In the genomic region with DNA sequence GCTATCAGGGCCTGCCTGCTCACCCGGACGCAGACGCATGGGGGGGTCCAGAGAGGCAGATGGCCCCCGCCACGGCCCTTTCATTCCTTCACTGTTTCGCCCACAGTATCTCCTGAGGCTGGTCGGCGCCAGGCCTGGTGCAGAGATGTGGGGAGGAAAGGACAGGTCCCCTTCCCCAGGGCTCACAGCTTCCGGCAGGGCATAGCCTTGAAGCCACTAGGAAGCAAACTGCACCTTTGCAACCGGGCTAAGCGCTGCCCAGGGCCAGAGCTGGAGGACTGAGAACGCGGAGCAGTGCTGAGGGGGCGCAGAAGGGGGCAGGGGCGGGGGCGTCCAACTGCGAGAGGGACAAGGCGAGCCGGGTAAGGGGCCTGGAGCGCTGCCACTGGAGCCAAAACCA, we compare ENCODE assay signal across 35 cellular contexts. TPM values are rescaled to one million over a fixed set of nuclear protein-coding genes. Genes with fewer than 3 reads are reported as not detected.
"Had no signal": no experiment of that assay in that cellular context is flagged by ENCODE, and none has a peak within 500 bp of the region (broad histone marks: within the 10 kb centered on the region; RNA-seq: fewer than 3 reads in every experiment).

No MANE protein-coding gene starts in this region.

- FAIRE-seq: astrocyte, TTC549 had no signal

- H3K27ac ChIP-seq: adrenal gland, brain microvascular endothelial cell, breast epithelium, VCaP had no signal

- H3K4me3 ChIP-seq: adrenal gland, breast epithelium had no signal

- H3K27me3 ChIP-seq: adrenal gland, brain microvascular endothelial cell, breast epithelium had no signal

- H3K36me3 ChIP-seq: adrenal gland, brain microvascular endothelial cell, breast epithelium had no signal

- DNase-seq: activated B cell treated with CpG ODN at 0.5 μM for 24 hours; activated CD4-positive, alpha-beta memory T cell treated with anti-CD3 and anti-CD28 coated beads for 36 hours; activated CD4-positive, alpha-beta T cell treated with anti-CD3 and anti-CD28 coated beads for 4 hours; activated CD4-positive, alpha-beta T cell treated with anti-CD3 and anti-CD28 coated beads, Interleukin-2, amount 10 ng/mL, durations not matched to agents 24 days and 14 days; activated CD4-positive, alpha-beta T cell treated with anti-CD3 and anti-CD28 coated beads, Interleukin-2, amount 50 U/mL, for 1 hour; activated CD4-positive, alpha-beta T cell treated with anti-CD3 and anti-CD28 coated beads, Interleukin-2, amount 50 U/mL, for 4 hours; activated CD4-positive, CD25-positive, alpha-beta regulatory T cell treated with anti-CD3 and anti-CD28 coated beads, Interleukin-2, amount 50 U/mL, for 72 hours; activated CD8-positive, alpha-beta memory T cell treated with anti-CD3 and anti-CD28 coated beads, Interleukin-2, amount 50 U/mL, for 4 hours; activated CD8-positive, alpha-beta T cell treated with anti-CD3 and anti-CD28 coated beads for 36 hours; activated effector memory CD4-positive, alpha-beta T cell treated with anti-CD3 and anti-CD28 coated beads, Interleukin-2, amount 50 U/mL, for 16 hours; activated gamma-delta T cell treated with Interleukin-2 at 50 U/mL for 16 hours; activated naive CD4-positive, alpha-beta T cell; activated naive CD4-positive, alpha-beta T cell treated with anti-CD3 and anti-CD28 coated beads for 36 hours; activated naive CD4-positive, alpha-beta T cell treated with anti-CD3 and anti-CD28 coated beads, Interleukin-2, amount 50 U/mL, for 16 hours; activated naive CD8-positive, alpha-beta T cell treated with anti-CD3 and anti-CD28 coated beads for 36 hours; activated T-cell treated with anti-CD3 and anti-CD28 coated beads for 4 hours; activated T-cell treated with anti-CD3 and anti-CD28 coated beads, Interleukin-2, amount 50 U/mL, for 1 hour; activated T-cell treated with anti-CD3 and anti-CD28 coated beads, Interleukin-2, amount 50 U/mL, for 4 hours; activated T-cell treated with anti-CD3 and anti-CD28 coated beads, Interleukin-2, amount 50 U/mL, for 72 hours; adrenal gland; amniotic stem cell; aorta; brain microvascular endothelial cell; central memory CD4-positive, alpha-beta T cell; T-helper 1 cell; T-helper 2 cell; T-helper 9 cell had no signal

- H3K9me3 ChIP-seq: adrenal gland, breast epithelium had no signal

- ATAC-seq: activated CD8-positive, alpha-beta T cell treated with anti-CD3 and anti-CD28 coated beads for 36 hours; activated naive CD4-positive, alpha-beta T cell treated with anti-CD3 and anti-CD28 coated beads, Interleukin-2, amount 50 U/mL, for 72 hours; activated T-cell treated with anti-CD3 and anti-CD28 coated beads, Interleukin-2, amount 50 U/mL, for 4 hours; activated T-cell treated with anti-CD3 and anti-CD28 coated beads, Interleukin-2, amount 50 U/mL, for 72 hours; activated T-helper 17 cell treated with anti-CD3 and anti-CD28 coated beads, Interleukin-2, amount 50 U/mL, for 72 hours had no signal

- H3K4me1 ChIP-seq: breast epithelium had no signal

RNA-seq across cellular contexts. Expression of gene FLRT1, which starts 20.2 kb away (rescaled TPM):
- total RNA-seq: activated B cell treated with CpG ODN at 0.5 μM for 24 hours; activated CD4-positive, alpha-beta T cell treated with anti-CD3 and anti-CD28 coated beads, Interleukin-2, amount 10 ng/mL, durations not matched to agents 24 days and 14 days; activated CD8-positive, alpha-beta memory T cell treated with anti-CD3 and anti-CD28 coated beads for 36 hours; activated CD8-positive, alpha-beta T cell treated with anti-CD3 and anti-CD28 coated beads for 36 hours; activated naive CD4-positive, alpha-beta T cell treated with anti-CD3 and anti-CD28 coated beads, Interleukin-2, amount 50 U/mL, for 72 hours; activated naive CD8-positive, alpha-beta T cell treated with anti-CD3 and anti-CD28 coated beads for 36 hours; activated T-cell treated with anti-CD3 and anti-CD28 coated beads, Interleukin-2, amount 50 U/mL, for 4 hours; activated T-helper 1 cell treated with anti-CD3 and anti-CD28 coated beads, Interleukin-12 subunit alpha, Interleukin-12 subunit beta, Interleukin-2, Interleukin-4 antibody, amounts not matched to agents 30 ng/mL and 10 ng/mL and 1 ng/mL, durations not matched to agents 14 hours and 24 hours and 36 hours; activated T-helper 17 cell treated with anti-CD3 and anti-CD28 coated beads, Interleukin-2, amount 50 U/mL, for 72 hours; breast epithelium had no signal
- polyA plus RNA-seq: aorta had no signal
